29 cellular contexts compared by ENCODE assay signal in genomic region chr11:19183641-19184040, GRCh38. TPM values are rescaled to one million over a fixed set of nuclear protein-coding genes. Genes with fewer than 3 reads are reported as not detected.
"Had no signal": no experiment of that assay in that cellular context is flagged by ENCODE, and none has a peak within 500 bp of the region (broad histone marks: within the 10 kb centered on the region; RNA-seq: fewer than 3 reads in every experiment).

No MANE protein-coding gene starts in this region.

- DNase-seq: activated CD4-positive, alpha-beta T cell treated with anti-CD3 and anti-CD28 coated beads for 4 hours; activated CD4-positive, alpha-beta T cell treated with anti-CD3 and anti-CD28 coated beads, Interleukin-2, amount 50 U/mL, for 48 hours; activated CD4-positive, CD25-positive, alpha-beta regulatory T cell; activated effector memory CD4-positive, alpha-beta T cell treated with Interleukin-2 at 50 U/mL for 16 hours; activated naive CD4-positive, alpha-beta T cell treated with anti-CD3 and anti-CD28 coated beads for 36 hours; activated naive CD8-positive, alpha-beta T cell treated with anti-CD3 and anti-CD28 coated beads, Interleukin-2, amount 10 ng/mL, durations not matched to agents 7 days and 5 days; activated T-cell treated with anti-CD3 and anti-CD28 coated beads, Interleukin-2, amount 50 U/mL, for 72 hours; amniotic stem cell; foreskin keratinocyte; immature natural killer cell; midbrain; ovary; psoas muscle; stimulated activated CD4-positive, alpha-beta T cell treated with anti-CD3 and anti-CD28 coated beads, Interleukin-1b, Interleukin-23, amount 100 ng/mL, for 48 hours; substantia nigra; T-helper 1 cell; thyroid gland had no signal

- H3K27me3 Mint-ChIP-seq: activated naive CD8-positive, alpha-beta T cell treated with anti-CD3 and anti-CD28 coated beads, Interleukin-2, amount 10 ng/mL, durations not matched to agents 7 days and 5 days; natural killer cell treated with Interleukin-12 subunit alpha and Interleukin-12 subunit beta and Interleukin-15 and Interleukin-18, amount 100 ng/mL, for 72 hours; stimulated activated naive CD8-positive, alpha-beta T cell treated with anti-CD3 and anti-CD28 coated beads, Interleukin-15, Interleukin-2, amounts not matched to agents 100 ng/mL and 50 ng/mL, for 24 hours had no signal

- H3K4me3 ChIP-seq: ovary, psoas muscle, right atrium auricular region, skin epidermis, thyroid gland had no signal

- H3K27ac ChIP-seq: foreskin keratinocyte, neutrophil, ovary, psoas muscle, skin epidermis, thyroid gland had no signal

- H3K36me3 Mint-ChIP-seq: natural killer cell treated with Interleukin-12 subunit alpha and Interleukin-12 subunit beta and Interleukin-15 and Interleukin-18, amount 100 ng/mL, for 72 hours had no signal

- H3K36me3 ChIP-seq: ovary, thyroid gland had no signal

- H3K27ac Mint-ChIP-seq: activated naive CD4-positive, alpha-beta T cell treated with anti-CD3 and anti-CD28 coated beads for 36 hours; activated naive CD8-positive, alpha-beta T cell treated with anti-CD3 and anti-CD28 coated beads, Interleukin-2, amount 10 ng/mL, durations not matched to agents 7 days and 5 days; activated T-cell treated with anti-CD3 and anti-CD28 coated beads, Interleukin-2, amount 50 U/mL, for 72 hours; immature natural killer cell; natural killer cell treated with Interleukin-12 subunit alpha and Interleukin-12 subunit beta and Interleukin-15 and Interleukin-18, amount 100 ng/mL, for 72 hours had no signal

- H3K4me1 Mint-ChIP-seq: activated naive CD8-positive, alpha-beta T cell treated with anti-CD3 and anti-CD28 coated beads, Interleukin-2, amount 10 ng/mL, durations not matched to agents 7 days and 5 days; immature natural killer cell had no signal

- H3K4me3 Mint-ChIP-seq: activated naive CD4-positive, alpha-beta T cell treated with anti-CD3 and anti-CD28 coated beads for 36 hours; activated naive CD8-positive, alpha-beta T cell treated with anti-CD3 and anti-CD28 coated beads, Interleukin-2, amount 10 ng/mL, durations not matched to agents 7 days and 5 days; activated T-cell treated with anti-CD3 and anti-CD28 coated beads, Interleukin-2, amount 50 U/mL, for 72 hours; immature natural killer cell; natural killer cell treated with Interleukin-12 subunit alpha and Interleukin-12 subunit beta and Interleukin-15 and Interleukin-18, amount 100 ng/mL, for 72 hours; stimulated activated naive CD8-positive, alpha-beta T cell treated with anti-CD3 and anti-CD28 coated beads, Interleukin-15, Interleukin-2, amounts not matched to agents 100 ng/mL and 50 ng/mL, for 24 hours had no signal

- H3K4me1 ChIP-seq: foreskin keratinocyte, psoas muscle, right atrium auricular region, thyroid gland had no signal

- H3K27me3 ChIP-seq: foreskin keratinocyte, neutrophil, ovary, right atrium auricular region, thyroid gland had no signal

- H3K9me3 ChIP-seq: neutrophil, ovary, psoas muscle, right atrium auricular region, thyroid gland had no signal

- H3K9me3 Mint-ChIP-seq: activated naive CD4-positive, alpha-beta T cell treated with anti-CD3 and anti-CD28 coated beads for 36 hours; activated naive CD8-positive, alpha-beta T cell treated with anti-CD3 and anti-CD28 coated beads, Interleukin-2, amount 10 ng/mL, durations not matched to agents 7 days and 5 days; activated T-cell treated with anti-CD3 and anti-CD28 coated beads, Interleukin-2, amount 50 U/mL, for 72 hours; immature natural killer cell; natural killer cell treated with Interleukin-12 subunit alpha and Interleukin-12 subunit beta and Interleukin-15 and Interleukin-18, amount 100 ng/mL, for 72 hours; stimulated activated naive CD8-positive, alpha-beta T cell treated with anti-CD3 and anti-CD28 coated beads, Interleukin-15, Interleukin-2, amounts not matched to agents 100 ng/mL and 50 ng/mL, for 24 hours had no signal

RNA-seq across cellular contexts. Expression of gene CSRP3, which starts 18.1 kb away (rescaled TPM):
- total RNA-seq: activated naive CD4-positive, alpha-beta T cell treated with anti-CD3 and anti-CD28 coated beads for 36 hours; activated naive CD8-positive, alpha-beta T cell treated with anti-CD3 and anti-CD28 coated beads, Interleukin-2, amount 10 ng/mL, durations not matched to agents 7 days and 5 days; activated T-cell treated with anti-CD3 and anti-CD28 coated beads, Interleukin-2, amount 50 U/mL, for 72 hours; bronchial epithelial cell; epithelial cell of proximal tubule; fibroblast of lung; foreskin keratinocyte; glomerular endothelial cell; kidney epithelial cell; left lobe of liver; lung microvascular endothelial cell; natural killer cell treated with Interleukin-12 subunit alpha and Interleukin-12 subunit beta and Interleukin-15 and Interleukin-18, amount 100 ng/mL, for 72 hours; thyroid gland had no signal
- polyA plus RNA-seq: fibroblast of lung, foreskin keratinocyte, immature natural killer cell had no signal

RNA-seq across cellular contexts. Expression of gene E2F8, which starts 57.1 kb away (rescaled TPM):
- total RNA-seq: thyroid gland had no signal
